22 cellular contexts compared by ENCODE assay signal in genomic region chr15:96220657-96221056, GRCh38.
A peak's percentile ranks its signal among the peaks of the same experiment; 100 is the strongest.
DNase-seq lines count a peak whose midpoint lies in the region; ATAC-seq, FAIRE-seq and TF ChIP-seq lines count a peak whose summit lies in the region.
"Had no signal": no experiment of that assay in that cellular context is flagged by ENCODE, and none has a peak within 500 bp of the region (broad histone marks: within the 10 kb centered on the region; RNA-seq: fewer than 3 reads in every experiment).

No MANE protein-coding gene starts in this region.

- no peak for TF ChIP-seq POLR2A in GM12891 (IDR thresholded peaks at IDR 0.05; ENCODE audit: low read depth, low read length)

- H3K4me1 ChIP-seq in OCI-LY3 (ENCODE audit: low read length), result peaks cover 31% of the 10 kb centered on the region
- H3K4me1 ChIP-seq: BE2C, BLaER1 had no signal

- H2AFZ ChIP-seq in OCI-LY3 (ENCODE audit: low read depth, low read length), result no peak overlapping the region

- DNase-seq in GM12891 (ENCODE audit: insufficient read length, low spot score), result no peak
- no peak for DNase-seq in NCI-H1105 treated with DMSO at 0.1 percent for 48 hours (lab: John Stamatoyannopoulos, UW)
- DNase-seq in NCI-H2107 (lab: John Stamatoyannopoulos, UW), result no peak
- DNase-seq: 8988T; ACHN; BE2C; C1 segment of cervical spinal cord; CD4-positive, alpha-beta memory T cell; CD4-positive, CD25-positive, alpha-beta regulatory T cell; CD8-positive, alpha-beta memory T cell; COR-L47; DMS 273 treated with DMSO at 0.1 percent for 48 hours; DMS153; DMS53; DMS79; DND-41; EL; GDM1 had no signal

- H4K20me1 ChIP-seq in OCI-LY3 (ENCODE audit: insufficient read depth, low read length), result no peaks in the 10 kb centered on the region
- H4K20me1 ChIP-seq: BLaER1 had no signal

- H3K4me3 ChIP-seq in OCI-LY3 (ENCODE audit: low read length), result no peak overlapping the region
- H3K4me3 ChIP-seq: BLaER1 had no signal

- H3K4me2 ChIP-seq in OCI-LY3 (ENCODE audit: low read length), result peak overlapping the region; percentile 35
- H3K4me2 ChIP-seq: BLaER1 had no signal

- peaks cover 51% of the 10 kb centered on the region for H3K27me3 ChIP-seq in OCI-LY3 (ENCODE audit: low read depth, low read length)
- H3K27me3 ChIP-seq: BE2C, BLaER1 had no signal

- no peak for ATAC-seq in HG02642 (IDR thresholded peaks at IDR 0.05; ENCODE audit: poor library complexity, unreplicated experiment)

- H3K27ac ChIP-seq in OCI-LY3 (ENCODE audit: low read length), result no peak overlapping the region
- H3K27ac ChIP-seq: BLaER1 had no signal

- no peak overlapping the region for H3K9ac ChIP-seq in OCI-LY3 (ENCODE audit: low read length)
- H3K9ac ChIP-seq: BLaER1 had no signal

- H3K36me3 ChIP-seq in OCI-LY3 (replicated peaks; ENCODE audit: low read depth, low read length), result no peaks in the 10 kb centered on the region
- H3K36me3 ChIP-seq: BE2C, BLaER1 had no signal

- TF ChIP-seq CTCF in OCI-LY3 (IDR thresholded peaks at IDR 0.05; ENCODE audit: low read depth, low read length), result no peak

- H3K9me3 ChIP-seq in OCI-LY3 (ENCODE audit: insufficient read depth, low read length), result no peaks in the 10 kb centered on the region
- H3K9me3 ChIP-seq: BE2C, BLaER1 had no signal

- no peak for FAIRE-seq in GM12891 (lab: Jason Lieb, UNC)
- FAIRE-seq: A204.1 had no signal

- H3K79me2 ChIP-seq in OCI-LY3 (ENCODE audit: low read length), result no peaks in the 10 kb centered on the region

TF ChIP-seq in GM12891, 5 proteins besides CTCF, POLR2A, EP300 and RAD21:
- TF ChIP-seq SPI1 (IDR thresholded peaks at IDR 0.05; ENCODE audit: low read depth, low read length), result peak; percentile 94
- no peak for TF ChIP-seq POU2F2 (IDR thresholded peaks at IDR 0.05; ENCODE audit: low read depth, low read length)
